In genomic region chr1:225652726-225653462, GRCh38 we compare ENCODE assay signal across 8 cellular contexts. TPM values are rescaled to one million over a fixed set of nuclear protein-coding genes. Genes with fewer than 3 reads are reported as not detected.
DNase-seq lines count a peak whose midpoint lies in the region; ATAC-seq and TF ChIP-seq lines count a peak whose summit lies in the region.

Gene ENAH (minus strand): TSS chr1:225653123. CDS start chr1:225652690, 433 bp downstream.

- CTCF ChIA-PET in BJ (lab: Yijun Ruan, JAX) = interaction anchor here (0.8 to 1.7 kb wide), 5 partner anchors 9 to 178 kb away, joined by 3 to 10 read pairs (median 3); partner anchors contain the start of gene SRP9

- peak within 1 kb of the TSS; percentile 94 for H2BK120ac ChIP-seq in trophoblast cell (ENCODE audit: insufficient read depth, low read length, poor library complexity)

- peak within 1 kb of the TSS; percentile 96 for H3K14ac ChIP-seq in trophoblast cell (ENCODE audit: low read length)

- H3K27ac ChIP-seq in SJCRH30 (peak within 1 kb of the TSS; percentile 99), left ventricle myocardium inferior (replicated peaks) (peak within 1 kb of the TSS; percentile 99), trophoblast cell (ENCODE audit: low read depth, low read length) (peak within 1 kb of the TSS; percentile 96)

- no CpG with 5 or more reads among the region's 90 CpGs for WGBS in trophoblast cell (ENCODE audit: extremely low coverage, insufficient coverage, insufficient read length)

- H3K4me1 ChIP-seq in SJCRH30 = peaks cover 29% of the 10 kb centered on the region
- peaks cover 64% of the 10 kb centered on the region for H3K4me1 ChIP-seq in left ventricle myocardium inferior
- H3K4me1 ChIP-seq in trophoblast cell (ENCODE audit: control insufficient read depth in 1 of 2, insufficient read depth in 2 of 2, low read length in 2 of 2) = peaks cover 5 to 6% of the 10 kb centered on the region in 2 experiments

- peak within 1 kb of the TSS; percentile 96 for H3K9ac ChIP-seq in trophoblast cell (ENCODE audit: low read length)

- intact Hi-C loops in left ventricle myocardium inferior (cut with micrococcal nuclease) = loop anchor here (10.0 kb wide), 1 partner anchor 122 kb away; the partner anchor contains the start of gene SRP9

- peak within 1 kb of the TSS; percentile 81 for H4K12ac ChIP-seq in trophoblast cell (ENCODE audit: low read depth, low read length)

- H3K4me3 ChIP-seq in BJ (ENCODE audit: low read depth, low read length) (peak within 1 kb of the TSS; percentile 79), LNCaP clone FGC (ENCODE audit: low read depth, low read length) (peak within 1 kb of the TSS; percentile 96), SJCRH30 (peak within 1 kb of the TSS; percentile 85), left ventricle myocardium inferior (peak within 1 kb of the TSS; percentile 91), trophoblast cell (ENCODE audit: low read depth, low read length) (peak within 1 kb of the TSS; percentile 87)

- peaks cover 17% of the 10 kb centered on the region for H3K79me2 ChIP-seq in trophoblast cell (ENCODE audit: control insufficient read depth, insufficient read depth, low read length, poor library complexity)

- H3K9me3 ChIP-seq in SJCRH30 (replicated peaks) (no peaks in the 10 kb centered on the region), left ventricle myocardium inferior (replicated peaks) (no peaks in the 10 kb centered on the region), trophoblast cell (ENCODE audit: insufficient read depth, low read depth, low read length) (no peaks in the 10 kb centered on the region)

- peaks cover 25% of the 10 kb centered on the region for H3K79me1 ChIP-seq in trophoblast cell (ENCODE audit: low read length)

- POLR2A ChIA-PET in BJ (lab: Charles Lee) = interaction anchor here (0.7 to 0.8 kb wide), 2 partner anchors 49 to 90 kb away, joined by 4 to 6 read pairs; no protein-coding TSS in a partner anchor

- no peak within 1 kb of the TSS for H3K23ac ChIP-seq in trophoblast cell (ENCODE audit: low read length)

- H2AFZ ChIP-seq in trophoblast cell (ENCODE audit: insufficient read depth, low read length, poor library complexity) = peak within 1 kb of the TSS; percentile 81

- H3K27me3 ChIP-seq in BJ (ENCODE audit: control insufficient read depth, insufficient read depth, low read length) = no peaks in the 10 kb centered on the region
- H3K27me3 ChIP-seq in SJCRH30 = no peaks in the 10 kb centered on the region
- H3K27me3 ChIP-seq in left ventricle myocardium inferior (ENCODE audit: low read depth) = no peaks in the 10 kb centered on the region
- no peaks in the 10 kb centered on the region for H3K27me3 ChIP-seq in trophoblast cell (ENCODE audit: insufficient read depth, low read length)

- H4K91ac ChIP-seq in trophoblast cell (ENCODE audit: low read depth, low read length) = peak within 1 kb of the TSS; percentile 100

- H3K4me2 ChIP-seq in trophoblast cell (ENCODE audit: low read length) = peak within 1 kb of the TSS; percentile 87

- peak; percentile 58 for ATAC-seq in GM19455 (IDR thresholded peaks at IDR 0.05; ENCODE audit: unreplicated experiment)
- no peak for ATAC-seq in HG02970 (IDR thresholded peaks at IDR 0.05; ENCODE audit: low FRiP score, unreplicated experiment)

- H2AK5ac ChIP-seq in trophoblast cell (ENCODE audit: low read length) = peak within 1 kb of the TSS; percentile 67

- DNase-seq in BJ (ENCODE audit: low read depth) (no peak), LNCaP clone FGC (ENCODE audit: low read depth) (no peak), SJCRH30 (peak; percentile 94 to 95), anterior cingulate cortex (lab: John Stamatoyannopoulos, UW) (peak in 56 of 58 donors; percentile 24 to 95 (median 81)), left ventricle myocardium inferior (peak; percentile 89), trophoblast cell (peak; percentile 47 to 65)

- peak within 1 kb of the TSS; percentile 97 for H2BK12ac ChIP-seq in trophoblast cell (ENCODE audit: low read length)

- TF ChIP-seq CTCF in BJ (IDR thresholded peaks at IDR 0.05; ENCODE audit: insufficient read depth, low read depth, low read length) (no peak), LNCaP clone FGC (IDR thresholded peaks at IDR 0.05; ENCODE audit: control insufficient read depth, extremely low read depth, insufficient read depth) (no peak), left ventricle myocardium inferior (IDR thresholded peaks at IDR 0.05; ENCODE audit: borderline replicate concordance) (no peak)

- no peaks in the 10 kb centered on the region for H3K36me3 ChIP-seq in BJ (ENCODE audit: control insufficient read depth, insufficient read depth, low read length)
- H3K36me3 ChIP-seq in SJCRH30 = peaks cover 6% of the 10 kb centered on the region; the same call in 1 of the 2 replicates
- H3K36me3 ChIP-seq in left ventricle myocardium inferior = no peaks in the 10 kb centered on the region
- no peaks in the 10 kb centered on the region for H3K36me3 ChIP-seq in trophoblast cell (ENCODE audit: control insufficient read depth in 1 of 2, insufficient read depth in 2 of 2, low read length in 2 of 2)

- peak within 1 kb of the TSS; percentile 93 for H3K18ac ChIP-seq in trophoblast cell (ENCODE audit: low read length)

- peak within 1 kb of the TSS; percentile 94 for H3K4ac ChIP-seq in trophoblast cell (ENCODE audit: low read depth, low read length)

- peak within 1 kb of the TSS; percentile 89 for H4K8ac ChIP-seq in trophoblast cell (ENCODE audit: low read depth, low read length)

- peak within 1 kb of the TSS; percentile 95 for H2BK5ac ChIP-seq in trophoblast cell (ENCODE audit: low read depth, low read length, poor library complexity)

RNA-seq across cellular contexts. Expression of gene ENAH, which starts in this region (rescaled TPM):
- polyA plus RNA-seq in BJ (2011; rRNA removed) = 40.9 and 68.7 TPM in 2 replicates
- 42.0 and 49.4 TPM in 2 replicates for polyA minus RNA-seq in BJ (2011; rRNA and poly(A)+ RNA removed)
- 206 and 246 TPM in 2 replicates for total RNA-seq in SJCRH30 (2014; rRNA removed; shearing (Covaris generic))
- 78.6 TPM for total RNA-seq in left ventricle myocardium inferior
- polyA plus RNA-seq in trophoblast cell (2013) = 106 and 111 TPM in 2 replicates

Comparison
In these comparisons a context has a peak if more than half of its experiments do, and no peak if none do; other contexts are left out.
1. DNase-seq: peak in SJCRH30 (2 of 2), anterior cingulate cortex (56 of 58), left ventricle myocardium inferior (single experiment) and trophoblast cell (2 of 2); none in BJ (single experiment) and LNCaP clone FGC (single experiment).
2. Peak in every context shown above with its lines, with median percentiles within 50 percentile points of each other: H3K4me3 ChIP-seq and H3K27ac ChIP-seq.